ENCODE assay signal across 22 cellular contexts in the genomic region with DNA sequence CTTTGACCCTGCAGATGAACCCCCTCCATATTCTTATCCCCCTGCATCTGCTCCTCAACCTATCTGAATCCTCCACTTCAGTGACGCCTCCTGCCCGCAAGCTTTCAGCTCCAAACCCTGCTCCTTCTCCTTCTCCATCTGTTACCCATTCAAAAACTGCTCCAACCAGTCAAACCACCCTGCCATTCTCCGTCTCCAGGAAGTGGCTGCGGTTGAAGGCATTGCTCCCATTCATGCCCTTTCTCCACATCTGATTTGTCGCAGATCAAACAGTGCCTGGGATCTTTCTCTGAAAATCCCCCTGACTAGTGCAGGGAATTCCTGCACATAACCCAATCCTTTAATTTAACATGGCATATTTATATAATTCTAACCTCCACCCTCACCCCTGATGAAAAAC. TPM values are rescaled to one million over a fixed set of nuclear protein-coding genes. Genes with fewer than 3 reads are reported as not detected.
DNase-seq lines count a peak whose midpoint lies in the region; ATAC-seq and TF ChIP-seq lines count a peak whose summit lies in the region.
"Had no signal": no experiment of that assay in that cellular context is flagged by ENCODE, and none has a peak within 500 bp of the region (broad histone marks: within the 10 kb centered on the region; RNA-seq: fewer than 3 reads in every experiment).

No MANE protein-coding gene starts in this region.

- H3K4me3 ChIP-seq in breast epithelium: no peak overlapping the region
- H3K4me3 ChIP-seq in adipocyte (ENCODE audit: low read length): no peak overlapping the region
- no peak overlapping the region for H3K4me3 ChIP-seq in lung
- H3K4me3 ChIP-seq in dorsolateral prefrontal cortex: no peak overlapping the region
- no peak overlapping the region for H3K4me3 ChIP-seq in sigmoid colon
- H3K4me3 ChIP-seq: uterus had no signal

- H3K36me3 Mint-ChIP-seq in MCF 10A (ENCODE audit: insufficient read depth, unreplicated experiment): no peaks in the 10 kb centered on the region
- H3K36me3 Mint-ChIP-seq: brain had no signal

- peak; percentile 69 to 75 for DNase-seq in breast epithelium (ENCODE audit: low spot score in 2 of 2)
- DNase-seq in MCF 10A (ENCODE audit: unreplicated experiment): no peak
- peak; percentile 75 for DNase-seq in adipocyte (ENCODE audit: low read depth)
- DNase-seq in lung (ENCODE audit: low spot score): peak; percentile 65
- DNase-seq in nucleus accumbens (lab: John Stamatoyannopoulos, UW): no peak
- DNase-seq in NCI-H524 (lab: John Stamatoyannopoulos, UW): no peak
- no peak for DNase-seq in dorsolateral prefrontal cortex
- DNase-seq in sigmoid colon: no peak
- DNase-seq: activated T-cell treated with anti-CD3 and anti-CD28 coated beads, Interleukin-2, amount 50 U/mL, for 24 hours; CD4-positive, alpha-beta memory T cell; dermis blood vessel endothelial cell; erythroblast; glutamatergic neuron; NCI-H2107; nephron progenitor cell; stimulated activated CD4-positive, alpha-beta T cell treated with anti-CD3 and anti-CD28 coated beads, Interleukin-15, amount 100 ng/mL, for 24 hours; stimulated activated naive CD4-positive, alpha-beta T cell treated with Interleukin-2 at 50 U/mL for 16 hours; SW 1271; uterus had no signal

- no peaks in the 10 kb centered on the region for H3K4me1 Mint-ChIP-seq in MCF 10A (ENCODE audit: insufficient read depth, unreplicated experiment)
- H3K4me1 Mint-ChIP-seq: brain, nephron progenitor cell had no signal

- H3K4me3 Mint-ChIP-seq in MCF 10A (ENCODE audit: unreplicated experiment): no peak overlapping the region
- H3K4me3 Mint-ChIP-seq: activated naive CD8-positive, alpha-beta T cell; activated T-cell treated with anti-CD3 and anti-CD28 coated beads, Interleukin-2, amount 50 U/mL, for 24 hours; brain; nephron progenitor cell had no signal

- intact Hi-C loops in breast epithelium (cut with DNase I; ENCODE audit: low total_unique reads) (no loop called here), MCF 10A (cut with micrococcal nuclease) (no loop called here), dorsolateral prefrontal cortex (cut with DNase I) (loop anchor here in 1 of 2 donors (5.0 kb wide), 1 partner anchor 52 kb away; no protein-coding TSS in a partner anchor), sigmoid colon (cut with DNase I) (no loop called here)

- H3K27ac Mint-ChIP-seq in MCF 10A (ENCODE audit: low read depth, unreplicated experiment): no peak overlapping the region
- H3K27ac Mint-ChIP-seq: activated naive CD8-positive, alpha-beta T cell; activated T-cell treated with anti-CD3 and anti-CD28 coated beads, Interleukin-2, amount 50 U/mL, for 24 hours; brain; CD4-positive, alpha-beta memory T cell; nephron progenitor cell had no signal

- no peak for TF ChIP-seq EP300 in sigmoid colon (IDR thresholded peaks at IDR 0.05)

- H3K27me3 Mint-ChIP-seq in MCF 10A (ENCODE audit: insufficient read depth, unreplicated experiment): peaks cover 66% of the 10 kb centered on the region
- H3K27me3 Mint-ChIP-seq: activated naive CD8-positive, alpha-beta T cell; activated T-cell treated with anti-CD3 and anti-CD28 coated beads, Interleukin-2, amount 50 U/mL, for 24 hours; CD4-positive, alpha-beta memory T cell had no signal

- H3K4me1 ChIP-seq in breast epithelium (peaks cover 0 to 5% of the 10 kb centered on the region in 2 donors), adipocyte (ENCODE audit: control insufficient read depth, insufficient read depth, low read length) (peaks cover 12% of the 10 kb centered on the region), lung (ENCODE audit: control insufficient read depth in 2 of 2, insufficient read depth in 2 of 2, low read length in 2 of 2) (no peaks in the 10 kb centered on the region), sigmoid colon (no peaks in the 10 kb centered on the region)
- H3K4me1 ChIP-seq: uterus had no signal

- H3K27me3 ChIP-seq in breast epithelium (no peaks in the 10 kb centered on the region), adipocyte (replicated peaks; ENCODE audit: control insufficient read depth, insufficient read depth, low read length) (no peaks in the 10 kb centered on the region), lung (ENCODE audit: control insufficient read depth, insufficient read depth) (no peaks in the 10 kb centered on the region), dorsolateral prefrontal cortex (peaks cover 0 to 12% (median 0%) of the 10 kb centered on the region in 45 donors), sigmoid colon (no peaks in the 10 kb centered on the region)
- H3K27me3 ChIP-seq: uterus had no signal

- CTCF ChIA-PET in MCF 10A (lab: Yijun Ruan, JAX): interaction anchor here (0.6 to 3.0 kb wide), 6 partner anchors 8 to 1099 kb away, joined by 3 to 19 read pairs (median 4); no protein-coding TSS in a partner anchor

- no TSS peak for BruUV-seq in MCF 10A (replicated peaks; lab: Mats Ljungman, UMichigan)

- no peak overlapping the region for H3K9ac ChIP-seq in adipocyte (ENCODE audit: low read length)

- H3K36me3 ChIP-seq in breast epithelium (no peaks in the 10 kb centered on the region), adipocyte (ENCODE audit: control insufficient read depth, insufficient read depth, low read length, severe bottlenecking) (no peaks in the 10 kb centered on the region), lung (ENCODE audit: control insufficient read depth in 2 of 2, insufficient read depth in 2 of 2, low read length in 2 of 2) (no peaks in the 10 kb centered on the region), sigmoid colon (no peaks in the 10 kb centered on the region)
- H3K36me3 ChIP-seq: uterus had no signal

- WGBS in lung, 2 donors: 53 to 70% methylated on average over 5 of the region's 5 CpGs
- WGBS in sigmoid colon, 2 donors: 22 to 57% methylated on average over 5 of the region's 5 CpGs

- H3K27ac ChIP-seq in breast epithelium (peak overlapping the region; percentile 56 to 68), lung (ENCODE audit: low read depth in 1 of 2, low read length in 1 of 2) (no peak overlapping the region), dorsolateral prefrontal cortex (no peak overlapping the region), sigmoid colon (no peak overlapping the region)
- H3K27ac ChIP-seq: uterus had no signal

- TF ChIP-seq POLR2A in breast epithelium (IDR thresholded peaks at IDR 0.05): no peak
- no peak for TF ChIP-seq POLR2A in sigmoid colon (IDR thresholded peaks at IDR 0.05)

- H3K9me3 Mint-ChIP-seq in MCF 10A (ENCODE audit: unreplicated experiment): peaks cover 26% of the 10 kb centered on the region

- POLR2A ChIA-PET in MCF 10A (lab: Yijun Ruan, JAX): no interaction called here

- TF ChIP-seq CTCF in breast epithelium (IDR thresholded peaks at IDR 0.05) (no peak), MCF 10A (IDR thresholded peaks at IDR 0.05; ENCODE audit: unreplicated experiment) (no peak), lung (IDR thresholded peaks at IDR 0.05; ENCODE audit: control extremely low read depth, extremely low read depth) (no peak), dorsolateral prefrontal cortex (IDR thresholded peaks at IDR 0.05 in 54 of 56, conservative IDR thresholded peaks at IDR 0.05 in 2 of 56; ENCODE audit: low read depth in 1 of 56, partially characterized antibody in 56 of 56) (no peak), sigmoid colon (IDR thresholded peaks at IDR 0.05) (no peak)

- H3K9me3 ChIP-seq in breast epithelium: peaks cover 0 to 7% of the 10 kb centered on the region in 2 donors
- H3K9me3 ChIP-seq in adipocyte (ENCODE audit: control insufficient read depth, low read length): peaks cover 22% of the 10 kb centered on the region
- peaks cover 0 to 3% of the 10 kb centered on the region in 2 donors for H3K9me3 ChIP-seq in lung (ENCODE audit: control insufficient read depth in 2 of 2, insufficient read depth in 1 of 2, low read length in 1 of 2)
- H3K9me3 ChIP-seq in sigmoid colon: peaks cover 0 to 5% (median 0%) of the 10 kb centered on the region in 4 donors
- H3K9me3 ChIP-seq: uterus had no signal

- no peak for ATAC-seq in lung (ENCODE audit: insufficient read depth, low FRiP score)
- ATAC-seq: HepG2 had no signal

RNA-seq across cellular contexts. Expression of a gene that starts 56.2 kb away (rescaled TPM):
- total RNA-seq in breast epithelium (10 to 100 TPM; 29.8 to 35.0 (median 34.1) TPM), MCF 10A (2022) (133 and 205 TPM in 2 replicates), lung (10 to 100 TPM; 42.4 to 51.7 TPM), dorsolateral prefrontal cortex (10 to 100 TPM in 64 of 120 experiments, 1 to 10 TPM in 56; 3.2 to 21.5 (median 10.2) TPM), sigmoid colon (10 to 100 TPM; 23.0 to 26.2 (median 23.7) TPM)
- polyA plus RNA-seq in lung (10 to 100 TPM in 1 of 2 donors, 1 to 10 TPM in 1; 8.5 to 19.2 TPM), sigmoid colon (10 to 100 TPM in 1 of 3 donors, 1 to 10 TPM in 2; 1.2 to 12.6 (median 3.6) TPM)

Comparison
In these comparisons a context has a peak if more than half of its experiments do, and no peak if none do; other contexts are left out.
1. DNase-seq: peak in breast epithelium (2 of 2), adipocyte (single experiment) and lung (single experiment); none in MCF 10A (single experiment), nucleus accumbens (0 of 56), NCI-H524 (0 of 2), dorsolateral prefrontal cortex (0 of 10) and sigmoid colon (single experiment).
2. H3K27ac ChIP-seq: peak in breast epithelium (2 of 2); none in lung (0 of 2), dorsolateral prefrontal cortex (0 of 59) and sigmoid colon (0 of 4).